In the genomic region with DNA sequence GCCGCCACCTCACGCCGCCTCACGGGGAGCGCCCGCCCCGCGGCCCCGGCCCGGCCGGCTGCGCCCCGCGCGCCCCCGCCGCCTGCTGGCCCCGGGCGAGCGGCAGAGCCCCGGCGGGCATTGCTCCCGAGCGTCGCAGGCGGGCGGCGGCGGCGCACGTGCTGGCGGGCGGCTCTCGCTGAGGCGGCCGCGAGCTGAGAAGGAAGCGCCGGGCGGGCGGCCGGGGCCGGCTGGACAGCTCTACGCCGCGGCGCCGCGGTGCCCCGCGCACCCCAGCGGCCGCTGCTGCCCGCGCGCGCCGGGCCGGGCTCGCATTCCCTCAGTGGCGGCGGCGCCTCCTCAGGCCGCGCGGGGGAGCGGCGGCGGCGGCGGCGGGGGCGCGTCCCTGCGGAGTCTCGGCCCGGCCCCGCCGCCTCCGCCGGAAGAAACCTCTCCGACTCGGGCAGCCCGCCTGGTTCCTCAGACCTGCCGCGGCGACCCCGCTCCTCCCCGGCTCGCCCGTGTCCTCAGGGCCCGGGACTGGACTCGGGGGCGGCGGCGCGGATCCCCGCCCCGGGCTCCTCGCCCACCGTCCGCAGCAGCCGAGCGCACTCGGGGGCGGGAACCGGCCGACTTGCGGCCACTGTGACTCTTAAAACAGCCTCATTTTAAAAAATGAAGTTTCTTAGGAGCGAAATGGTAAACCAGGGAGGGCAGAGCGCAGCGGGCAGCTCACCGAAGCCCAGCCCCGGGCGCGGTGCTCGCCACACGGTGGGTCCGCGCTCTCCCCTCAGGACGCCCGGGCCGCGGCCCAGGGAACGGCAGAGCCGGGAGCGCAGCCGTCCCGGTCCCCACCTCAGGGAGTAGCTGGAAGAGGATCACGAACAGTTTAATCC, we compare ENCODE assay signal across 8 cellular contexts. TPM values are rescaled to one million over a fixed set of nuclear protein-coding genes. Genes with fewer than 3 reads are reported as not detected.
DNase-seq lines count a peak whose midpoint lies in the region; ATAC-seq and TF ChIP-seq lines count a peak whose summit lies in the region.

TSS of gene PITPNM2 (minus strand) at position 287 of the 875 bp plus-strand sequence. CDS start 116,500 bp downstream, outside the sequence.

- intact Hi-C loops in mucosa of descending colon (cut with DNase I, micrococcal nuclease) = loop anchor here in 1 of 2 donors (10.0 kb wide), 1 partner anchor 106 kb away; no protein-coding TSS in a partner anchor

- ATAC-seq in HG02970 (IDR thresholded peaks at IDR 0.05; ENCODE audit: low FRiP score, unreplicated experiment) (peak; percentile 46), mucosa of descending colon (peak; percentile 89)

- in situ Hi-C loops in GM13976 (cut with MboI; ENCODE audit: low sequenced_read_pairs, unreplicated experiment) = no loop called here

- peak; percentile 54 for TF ChIP-seq CTCF in GM13976 (IDR thresholded peaks at IDR 0.05; ENCODE audit: borderline replicate concordance, control extremely low read depth, extremely low read depth, insufficient read depth, missing control alignments)
- TF ChIP-seq CTCF in epithelial cell of esophagus (IDR thresholded peaks at IDR 0.05; ENCODE audit: insufficient read depth, low read depth, low read length, missing control alignments) = peak; percentile 8
- peak; percentile 36 for TF ChIP-seq CTCF in mucosa of descending colon (IDR thresholded peaks at IDR 0.05)

- no peaks in the 10 kb centered on the region for H3K4me1 ChIP-seq in mucosa of descending colon (ENCODE audit: low read depth)

- peak; percentile 85 for DNase-seq in GM13976 (ENCODE audit: low spot score)
- peak; percentile 67 to 75 for DNase-seq in NOMO-1 (lab: John Stamatoyannopoulos, UW; ENCODE audit: unreplicated experiment in 2 of 2)
- peak; percentile 81 for DNase-seq in activated CD8-positive, alpha-beta memory T cell treated with anti-CD3 and anti-CD28 coated beads, Interleukin-2, amount 50 U/mL, for 48 hours
- peak; percentile 71 for DNase-seq in epithelial cell of esophagus (ENCODE audit: low read depth)
- peak; percentile 68 to 80 (median 74) for DNase-seq in mucosa of descending colon
- peak; percentile 28 to 68 (median 54) for DNase-seq in stimulated activated naive CD4-positive, alpha-beta T cell (lab: John Stamatoyannopoulos, UW)
- DNase-seq in NCI-H2029 (lab: John Stamatoyannopoulos, UW) = no peak

- H3K9me3 ChIP-seq in mucosa of descending colon = no peaks in the 10 kb centered on the region

- no peaks in the 10 kb centered on the region for H3K36me3 ChIP-seq in mucosa of descending colon (ENCODE audit: low read depth)

- H3K4me3 ChIP-seq in epithelial cell of esophagus (ENCODE audit: low read length) (peak within 1 kb of the TSS; percentile 58), mucosa of descending colon (peak within 1 kb of the TSS; percentile 47)

RNA-seq across cellular contexts. Expression of gene PITPNM2, which starts in this region (rescaled TPM):
- 10 to 100 TPM; 16.7 to 22.7 (median 20.8) TPM for total RNA-seq in mucosa of descending colon
